ENCODE assay signal across 8 cellular contexts in the genomic region with DNA sequence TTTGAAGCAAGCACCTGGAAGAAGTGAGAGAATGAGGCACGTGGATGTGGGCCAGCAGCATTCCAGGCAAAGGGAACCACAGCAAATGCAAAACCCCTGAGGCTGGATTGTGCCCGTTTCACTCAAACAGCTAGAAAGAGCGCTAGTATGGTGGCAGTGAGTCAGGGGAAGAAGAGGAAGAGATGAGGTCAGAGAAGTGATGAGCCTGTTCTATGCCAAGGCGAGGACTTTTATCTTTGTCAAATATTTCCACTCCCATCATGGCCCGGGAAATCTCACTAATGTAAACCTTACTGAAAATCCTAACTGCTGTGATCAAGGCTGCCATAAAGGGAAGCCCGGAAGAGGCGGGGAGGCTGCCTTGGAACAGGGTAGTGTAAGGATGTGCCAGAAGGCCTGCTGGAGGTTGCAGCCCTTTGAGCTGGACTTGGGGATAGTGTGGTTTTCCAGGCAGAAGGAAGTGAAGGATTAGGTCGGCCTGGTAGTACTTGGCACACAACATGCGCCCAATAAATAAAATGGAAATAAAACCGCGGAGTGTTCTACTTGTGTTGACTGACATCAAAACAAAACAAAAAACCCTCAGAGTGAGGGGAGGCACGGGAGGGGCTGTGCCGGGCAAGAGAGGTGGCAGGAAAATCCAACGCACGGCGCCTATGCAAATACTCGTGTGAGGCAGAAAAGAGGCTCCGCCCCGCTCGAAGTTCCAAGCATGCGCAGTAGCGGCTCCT. TPM values are rescaled to one million over a fixed set of nuclear protein-coding genes. Genes with fewer than 3 reads are reported as not detected.
A peak's percentile ranks its signal among the peaks of the same experiment; 100 is the strongest.
DNase-seq lines count a peak whose midpoint lies in the region; ATAC-seq and TF ChIP-seq lines count a peak whose summit lies in the region.

No MANE protein-coding gene starts in this region.

- peaks cover 21% of the 10 kb centered on the region for H3K36me3 ChIP-seq in colonic mucosa
- peaks cover 41% of the 10 kb centered on the region for H3K36me3 ChIP-seq in thymus (ENCODE audit: control insufficient read depth, insufficient read depth)

- H3K27ac ChIP-seq in colonic mucosa (peak overlapping the region; percentile 71), thymus (ENCODE audit: low read depth) (peak overlapping the region; percentile 84)

- TF ChIP-seq POLR2A in lower leg skin (IDR thresholded peaks at IDR 0.05) = no peak

- H3K9ac ChIP-seq in colonic mucosa (ENCODE audit: low read depth in 2 of 2, low read length in 2 of 2) = peak overlapping the region; percentile 57 to 76

- intact Hi-C loops in colonic mucosa (cut with DNase I) (no loop called here), lower leg skin (cut with DNase I; ENCODE audit: low total_unique reads) (no loop called here)

- H3K9me3 ChIP-seq in colonic mucosa (no peaks in the 10 kb centered on the region), thymus (ENCODE audit: control insufficient read depth) (no peaks in the 10 kb centered on the region)

- 2 to 12% methylated on average over 22 of the region's 22 CpGs for WGBS in lower leg skin, 2 donors
- 20% methylated on average over 22 of the region's 22 CpGs for WGBS in thymus

- H3K4me1 ChIP-seq in colonic mucosa (no peaks in the 10 kb centered on the region), thymus (ENCODE audit: control insufficient read depth, insufficient read depth, low read length) (peaks cover 7% of the 10 kb centered on the region)

- ATAC-seq in SK-N-SH treated with all-trans-retinoic acid at 6 μM for 48 hours (peak; percentile 5), HG03175 (IDR thresholded peaks at IDR 0.05; ENCODE audit: unreplicated experiment) (no peak)

- H3K27me3 ChIP-seq in colonic mucosa = no peaks in the 10 kb centered on the region
- no peaks in the 10 kb centered on the region for H3K27me3 ChIP-seq in thymus (ENCODE audit: control insufficient read depth, insufficient read depth)

- peak; percentile 34 for DNase-seq in stimulated activated CD4-positive, alpha-beta T cell treated with anti-CD3 and anti-CD28 coated beads, Interleukin-4, amount 100 ng/mL, for 24 hours
- no peak for DNase-seq in stimulated activated CD4-positive, alpha-beta T cell treated with anti-CD3 and anti-CD28 coated beads, Interleukin-12 subunit alpha, Interleukin-12 subunit beta, amount 100 ng/mL, for 4 hours
- DNase-seq in colonic mucosa (peak; percentile 60), lower leg skin (ENCODE audit: low spot score in 2 of 2) (peak; percentile 31 to 85), kidney glomerular epithelial cell (lab: John Stamatoyannopoulos, UW) (no peak)

- H3K4me3 ChIP-seq in colonic mucosa = peak overlapping the region; percentile 93
- H3K4me3 ChIP-seq in lower leg skin (ENCODE audit: low read depth, poor library complexity, severe bottlenecking) = no peak overlapping the region
- H3K4me3 ChIP-seq in thymus (ENCODE audit: low read length) = peak overlapping the region; percentile 18

- TF ChIP-seq CTCF in colonic mucosa (IDR thresholded peaks at IDR 0.05) (no peak), lower leg skin (IDR thresholded peaks at IDR 0.05) (no peak)

TF ChIP-seq in SK-N-SH treated with all-trans-retinoic acid at 6 μM for 48 hours, 23 proteins besides CTCF, POLR2A, EP300 and RAD21:
- TF ChIP-seq ZFP3 (CRISPR knock-in tag; IDR thresholded peaks at IDR 0.05) = no peak
- TF ChIP-seq, protein P1, sequence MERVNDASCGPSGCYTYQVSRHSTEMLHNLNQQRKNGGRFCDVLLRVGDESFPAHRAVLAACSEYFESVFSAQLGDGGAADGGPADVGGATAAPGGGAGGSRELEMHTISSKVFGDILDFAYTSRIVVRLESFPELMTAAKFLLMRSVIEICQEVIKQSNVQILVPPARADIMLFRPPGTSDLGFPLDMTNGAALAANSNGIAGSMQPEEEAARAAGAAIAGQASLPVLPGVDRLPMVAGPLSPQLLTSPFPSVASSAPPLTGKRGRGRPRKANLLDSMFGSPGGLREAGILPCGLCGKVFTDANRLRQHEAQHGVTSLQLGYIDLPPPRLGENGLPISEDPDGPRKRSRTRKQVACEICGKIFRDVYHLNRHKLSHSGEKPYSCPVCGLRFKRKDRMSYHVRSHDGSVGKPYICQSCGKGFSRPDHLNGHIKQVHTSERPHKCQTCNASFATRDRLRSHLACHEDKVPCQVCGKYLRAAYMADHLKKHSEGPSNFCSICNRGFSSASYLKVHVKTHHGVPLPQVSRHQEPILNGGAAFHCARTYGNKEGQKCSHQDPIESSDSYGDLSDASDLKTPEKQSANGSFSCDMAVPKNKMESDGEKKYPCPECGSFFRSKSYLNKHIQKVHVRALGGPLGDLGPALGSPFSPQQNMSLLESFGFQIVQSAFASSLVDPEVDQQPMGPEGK (CRISPR knock-in tag; IDR thresholded peaks at IDR 0.05; ENCODE audit: borderline replicate concordance) = no peak
- no peak for TF ChIP-seq ZNF565 (CRISPR knock-in tag; conservative IDR thresholded peaks at IDR 0.05; ENCODE audit: low read depth)
- TF ChIP-seq BACH2 (CRISPR knock-in tag; IDR thresholded peaks at IDR 0.05; ENCODE audit: borderline replicate concordance) = no peak
- TF ChIP-seq ESRRG (CRISPR knock-in tag; IDR thresholded peaks at IDR 0.05) = no peak
- no peak for TF ChIP-seq ZFP30 (CRISPR knock-in tag; IDR thresholded peaks at IDR 0.05)
- no peak for TF ChIP-seq ISL1 (CRISPR knock-in tag; IDR thresholded peaks at IDR 0.05)
- no peak for TF ChIP-seq GLIS3 (CRISPR knock-in tag; IDR thresholded peaks at IDR 0.05)
- no peak for TF ChIP-seq PPARA (CRISPR knock-in tag; IDR thresholded peaks at IDR 0.05; ENCODE audit: borderline replicate concordance)
- TF ChIP-seq TCF4 (CRISPR knock-in tag; IDR thresholded peaks at IDR 0.05; ENCODE audit: borderline replicate concordance) = no peak
- TF ChIP-seq CSDC2 (CRISPR knock-in tag; IDR thresholded peaks at IDR 0.05) = no peak
- TF ChIP-seq, protein P2, sequence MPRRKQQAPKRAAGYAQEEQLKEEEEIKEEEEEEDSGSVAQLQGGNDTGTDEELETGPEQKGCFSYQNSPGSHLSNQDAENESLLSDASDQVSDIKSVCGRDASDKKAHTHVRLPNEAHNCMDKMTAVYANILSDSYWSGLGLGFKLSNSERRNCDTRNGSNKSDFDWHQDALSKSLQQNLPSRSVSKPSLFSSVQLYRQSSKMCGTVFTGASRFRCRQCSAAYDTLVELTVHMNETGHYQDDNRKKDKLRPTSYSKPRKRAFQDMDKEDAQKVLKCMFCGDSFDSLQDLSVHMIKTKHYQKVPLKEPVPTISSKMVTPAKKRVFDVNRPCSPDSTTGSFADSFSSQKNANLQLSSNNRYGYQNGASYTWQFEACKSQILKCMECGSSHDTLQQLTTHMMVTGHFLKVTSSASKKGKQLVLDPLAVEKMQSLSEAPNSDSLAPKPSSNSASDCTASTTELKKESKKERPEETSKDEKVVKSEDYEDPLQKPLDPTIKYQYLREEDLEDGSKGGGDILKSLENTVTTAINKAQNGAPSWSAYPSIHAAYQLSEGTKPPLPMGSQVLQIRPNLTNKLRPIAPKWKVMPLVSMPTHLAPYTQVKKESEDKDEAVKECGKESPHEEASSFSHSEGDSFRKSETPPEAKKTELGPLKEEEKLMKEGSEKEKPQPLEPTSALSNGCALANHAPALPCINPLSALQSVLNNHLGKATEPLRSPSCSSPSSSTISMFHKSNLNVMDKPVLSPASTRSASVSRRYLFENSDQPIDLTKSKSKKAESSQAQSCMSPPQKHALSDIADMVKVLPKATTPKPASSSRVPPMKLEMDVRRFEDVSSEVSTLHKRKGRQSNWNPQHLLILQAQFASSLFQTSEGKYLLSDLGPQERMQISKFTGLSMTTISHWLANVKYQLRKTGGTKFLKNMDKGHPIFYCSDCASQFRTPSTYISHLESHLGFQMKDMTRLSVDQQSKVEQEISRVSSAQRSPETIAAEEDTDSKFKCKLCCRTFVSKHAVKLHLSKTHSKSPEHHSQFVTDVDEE (CRISPR knock-in tag; IDR thresholded peaks at IDR 0.05) = no peak
- no peak for TF ChIP-seq POU6F1 (CRISPR knock-in tag; IDR thresholded peaks at IDR 0.05; ENCODE audit: borderline replicate concordance, low read depth)
- no peak for TF ChIP-seq ZNF70 (CRISPR knock-in tag; IDR thresholded peaks at IDR 0.05)
- TF ChIP-seq SNAI2 (CRISPR knock-in tag; IDR thresholded peaks at IDR 0.05) = no peak

RNA-seq across cellular contexts. Expression of gene CDK16, which starts 1.2 kb away (rescaled TPM):
- 100 to 1,000 TPM in 1 of 2 donors, 10 to 100 TPM in 1; 95.0 to 147 TPM for total RNA-seq in colonic mucosa
- total RNA-seq in lower leg skin = 10 to 100 TPM; 57.7 to 98.0 (median 73.5) TPM
- polyA plus RNA-seq in thymus = 41.9 TPM

RNA-seq across cellular contexts. Expression of gene USP11, which starts 15.5 kb away (rescaled TPM):
- total RNA-seq in colonic mucosa (10 to 100 TPM; 20.7 to 22.9 TPM), lower leg skin (10 to 100 TPM; 12.8 to 24.9 (median 18.7) TPM)
- polyA plus RNA-seq in thymus = 40.9 TPM

RNA-seq across cellular contexts. Expression of gene UBA1, which starts 23.7 kb away (rescaled TPM):
- total RNA-seq in colonic mucosa (100 to 1,000 TPM; 237 to 327 TPM), lower leg skin (100 to 1,000 TPM; 112 to 159 (median 121) TPM)
- polyA plus RNA-seq in thymus = 80.4 TPM

Comparison
In these comparisons a context has a peak if more than half of its experiments do, and no peak if none do; other contexts are left out.
1. DNase-seq: peak in stimulated activated CD4-positive, alpha-beta T cell treated with anti-CD3 and anti-CD28 coated beads, Interleukin-4, amount 100 ng/mL, for 24 hours (single experiment), colonic mucosa (single experiment) and lower leg skin (2 of 2); none in stimulated activated CD4-positive, alpha-beta T cell treated with anti-CD3 and anti-CD28 coated beads, Interleukin-12 subunit alpha, Interleukin-12 subunit beta, amount 100 ng/mL, for 4 hours (single experiment) and kidney glomerular epithelial cell (single experiment).